ENCODE assay signal across 12 cellular contexts in the genomic region with DNA sequence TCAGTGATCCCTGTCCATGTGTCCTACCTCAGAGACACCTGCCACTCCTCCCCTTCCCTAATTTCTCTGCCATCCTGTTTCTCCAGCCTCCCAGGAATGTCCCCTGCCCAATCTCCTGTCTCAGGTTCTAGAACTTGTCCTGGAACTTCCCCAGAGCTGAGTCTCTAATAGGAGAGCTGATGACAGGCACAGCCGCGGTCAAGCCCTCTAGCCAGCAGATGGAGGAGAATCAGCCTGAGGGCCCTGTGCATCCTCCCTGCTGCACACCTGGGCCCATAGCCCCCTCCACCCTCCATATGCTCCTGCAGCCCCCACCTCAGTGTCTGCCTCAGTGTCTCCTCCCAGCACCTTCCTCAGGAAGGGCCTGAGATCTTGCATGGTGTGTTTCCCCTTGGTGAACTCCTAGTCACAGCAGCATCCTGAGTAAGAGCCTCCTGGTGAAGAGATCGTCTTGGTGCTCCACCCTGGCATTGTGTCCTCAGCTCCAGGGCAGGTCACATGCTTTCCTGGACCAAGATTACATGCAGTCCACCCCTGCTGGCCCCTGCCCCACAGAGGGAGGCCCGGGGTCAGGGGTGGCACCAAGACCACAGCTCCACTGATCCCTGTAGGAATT. TPM values are rescaled to one million over a fixed set of nuclear protein-coding genes. Genes with fewer than 3 reads are reported as not detected.
DNase-seq lines count a peak whose midpoint lies in the region; ATAC-seq and TF ChIP-seq lines count a peak whose summit lies in the region.
"Had no signal": no experiment of that assay in that cellular context is flagged by ENCODE, and none has a peak within 500 bp of the region (broad histone marks: within the 10 kb centered on the region; RNA-seq: fewer than 3 reads in every experiment).

No MANE protein-coding gene starts in this region.

- H3K27me3 Mint-ChIP-seq in IgD-negative memory B cell: no peaks in the 10 kb centered on the region
- H3K27me3 Mint-ChIP-seq in activated B cell treated with CpG ODN at 0.5 μM for 24 hours: no peaks in the 10 kb centered on the region
- no peaks in the 10 kb centered on the region for H3K27me3 Mint-ChIP-seq in stimulated activated naive B cell treated with anti-CD40 and anti-IgM and Interleukin-4, amounts not matched to agents 10 μg/mL and 1 μg/mL and 100 μg/mL, for 72 hours

- CTCF ChIA-PET in activated B cell treated with CpG ODN at 0.5 μM for 24 hours (lab: Charles Lee): interaction anchor here (0.9 to 5.9 kb wide), 14 partner anchors 12 to 170 kb away, joined by 3 to 33 read pairs (median 5); no protein-coding TSS in a partner anchor

- 67 to 77% methylated on average over 4 of the region's 4 CpGs for WGBS in thyroid gland, 2 donors

- H3K36me3 Mint-ChIP-seq in IgD-negative memory B cell (peaks cover 2% of the 10 kb centered on the region), activated B cell treated with CpG ODN at 0.5 μM for 24 hours (ENCODE audit: low read depth) (no peaks in the 10 kb centered on the region)
- H3K36me3 Mint-ChIP-seq in stimulated activated naive B cell treated with anti-CD40 and anti-IgM and Interleukin-4, amounts not matched to agents 10 μg/mL and 1 μg/mL and 100 μg/mL, for 72 hours: no peaks in the 10 kb centered on the region

- H3K27ac Mint-ChIP-seq in IgD-negative memory B cell: peak overlapping the region in 2 of 3 donors; percentile 31 to 43
- H3K27ac Mint-ChIP-seq in activated B cell treated with CpG ODN at 0.5 μM for 24 hours: peak overlapping the region; percentile 80
- H3K27ac Mint-ChIP-seq in stimulated activated naive B cell treated with anti-CD40 and anti-IgM and Interleukin-4, amounts not matched to agents 10 μg/mL and 1 μg/mL and 100 μg/mL, for 72 hours: peak overlapping the region; percentile 93
- H3K27ac Mint-ChIP-seq: CD4-positive, alpha-beta T cell; T-helper 1 cell treated with Interleukin-12 subunit alpha and Interleukin-12 subunit beta and Interleukin-4 antibody, amounts not matched to agents 30 μg/mL and 1 μg/mL, for 36 hours had no signal

- DNase-seq in GM06990 (ENCODE audit: extremely low read depth, insufficient read length) (peak; percentile 35), activated B cell treated with CpG ODN at 0.5 μM for 24 hours (no peak), thyroid gland (no peak)
- DNase-seq in stimulated activated naive B cell treated with anti-CD40 and anti-IgM and Interleukin-4, amounts not matched to agents 10 μg/mL and 1 μg/mL and 100 μg/mL, for 72 hours: no peak
- DNase-seq: ACHN, AML-193, NCI-H2081 treated with DMSO at 0.1 percent for 48 hours had no signal

- H3K4me3 ChIP-seq in GM06990 (replicated peaks; ENCODE audit: low read depth, low read length) (no peak overlapping the region), thyroid gland (replicated peaks in 1 of 3) (no peak overlapping the region)

- H3K27me3 ChIP-seq in GM06990 (replicated peaks; ENCODE audit: control insufficient read depth, insufficient read depth, low read length) (no peaks in the 10 kb centered on the region), thyroid gland (no peaks in the 10 kb centered on the region)

- H3K27ac ChIP-seq in thyroid gland: no peak overlapping the region

- intact Hi-C loops in activated B cell treated with CpG ODN at 0.5 μM for 24 hours (cut with micrococcal nuclease) (no loop called here), thyroid gland (cut with DNase I) (no loop called here)

- TF ChIP-seq CTCF in GM06990 (IDR thresholded peaks at IDR 0.05; ENCODE audit: insufficient read depth, low read length, poor library complexity, severe bottlenecking): no peak
- no peak for TF ChIP-seq CTCF in activated B cell treated with CpG ODN at 0.5 μM for 24 hours (IDR thresholded peaks at IDR 0.05)
- TF ChIP-seq CTCF in thyroid gland (IDR thresholded peaks at IDR 0.05): no peak

- H3K9me3 Mint-ChIP-seq in IgD-negative memory B cell: no peaks in the 10 kb centered on the region
- no peaks in the 10 kb centered on the region for H3K9me3 Mint-ChIP-seq in activated B cell treated with CpG ODN at 0.5 μM for 24 hours
- no peaks in the 10 kb centered on the region for H3K9me3 Mint-ChIP-seq in stimulated activated naive B cell treated with anti-CD40 and anti-IgM and Interleukin-4, amounts not matched to agents 10 μg/mL and 1 μg/mL and 100 μg/mL, for 72 hours
- H3K9me3 Mint-ChIP-seq: CD4-positive, alpha-beta T cell; T-helper 1 cell treated with Interleukin-12 subunit alpha and Interleukin-12 subunit beta and Interleukin-4 antibody, amounts not matched to agents 30 μg/mL and 1 μg/mL, for 36 hours had no signal

- H3K4me3 Mint-ChIP-seq in IgD-negative memory B cell (peak overlapping the region; percentile 15 to 65 (median 42)), activated B cell treated with CpG ODN at 0.5 μM for 24 hours (no peak overlapping the region)
- no peak overlapping the region for H3K4me3 Mint-ChIP-seq in stimulated activated naive B cell treated with anti-CD40 and anti-IgM and Interleukin-4, amounts not matched to agents 10 μg/mL and 1 μg/mL and 100 μg/mL, for 72 hours
- H3K4me3 Mint-ChIP-seq: CD4-positive, alpha-beta T cell; T-helper 1 cell treated with Interleukin-12 subunit alpha and Interleukin-12 subunit beta and Interleukin-4 antibody, amounts not matched to agents 30 μg/mL and 1 μg/mL, for 36 hours had no signal

- peaks cover 0 to 2% of the 10 kb centered on the region in 2 donors for H3K4me1 ChIP-seq in thyroid gland

- H3K9me3 ChIP-seq in thyroid gland: no peaks in the 10 kb centered on the region

- H3K4me1 Mint-ChIP-seq in IgD-negative memory B cell (peaks cover 35 to 46% (median 40%) of the 10 kb centered on the region in 3 donors), activated B cell treated with CpG ODN at 0.5 μM for 24 hours (peaks cover 63% of the 10 kb centered on the region)
- peaks cover 54 to 68% of the 10 kb centered on the region in 2 donors for H3K4me1 Mint-ChIP-seq in stimulated activated naive B cell treated with anti-CD40 and anti-IgM and Interleukin-4, amounts not matched to agents 10 μg/mL and 1 μg/mL and 100 μg/mL, for 72 hours

- POLR2A ChIA-PET in activated B cell treated with CpG ODN at 0.5 μM for 24 hours (lab: Charles Lee): interaction anchor here (1.2 to 3.1 kb wide), 6 partner anchors 10 to 170 kb away, joined by 3 to 21 read pairs (median 7); no protein-coding TSS in a partner anchor

- TF ChIP-seq POLR2A in thyroid gland (IDR thresholded peaks at IDR 0.05): no peak

- H3K36me3 ChIP-seq in GM06990 (ENCODE audit: control insufficient read depth, insufficient read depth, low read length) (no peaks in the 10 kb centered on the region), thyroid gland (no peaks in the 10 kb centered on the region)

- no peak for ATAC-seq in activated B cell treated with CpG ODN at 0.5 μM for 24 hours (ENCODE audit: low read depth)
- no peak for ATAC-seq in stimulated activated naive B cell treated with anti-CD40 and anti-IgM and Interleukin-4, amounts not matched to agents 10 μg/mL and 1 μg/mL and 100 μg/mL, for 72 hours (replicated peaks)
- ATAC-seq in HG03045 (IDR thresholded peaks at IDR 0.05; ENCODE audit: unreplicated experiment): no peak
- no peak for ATAC-seq in GM21528 (IDR thresholded peaks at IDR 0.05; ENCODE audit: low FRiP score, unreplicated experiment)

RNA-seq across cellular contexts. Expression of a gene that starts 43.9 kb away (rescaled TPM):
- 1.4 TPM for polyA plus RNA-seq in IgD-negative memory B cell
- total RNA-seq in activated B cell treated with CpG ODN at 0.5 μM for 24 hours (not detected in 2 replicates), thyroid gland (not detected)
- total RNA-seq: CD4-positive, alpha-beta T cell had no signal

Comparison
In these comparisons a context has a peak if more than half of its experiments do, and no peak if none do; other contexts are left out.
1. H3K27ac Mint-ChIP-seq: peak in every context shown above with its lines; median percentile 93 in stimulated activated naive B cell treated with anti-CD40 and anti-IgM and Interleukin-4, amounts not matched to agents 10 μg/mL and 1 μg/mL and 100 μg/mL, for 72 hours; 80 in activated B cell treated with CpG ODN at 0.5 μM for 24 hours; 37 in IgD-negative memory B cell.
2. H3K4me3 Mint-ChIP-seq: peak in IgD-negative memory B cell (4 of 4); none in activated B cell treated with CpG ODN at 0.5 μM for 24 hours (single experiment) and stimulated activated naive B cell treated with anti-CD40 and anti-IgM and Interleukin-4, amounts not matched to agents 10 μg/mL and 1 μg/mL and 100 μg/mL, for 72 hours (0 of 2).